In genomic region chr15:74857082-74857655, GRCh38 we compare ENCODE assay signal across 10 cellular contexts. TPM values are rescaled to one million over a fixed set of nuclear protein-coding genes. Genes with fewer than 3 reads are reported as not detected.
DNase-seq lines count a peak whose midpoint lies in the region; ATAC-seq, FAIRE-seq and TF ChIP-seq lines count a peak whose summit lies in the region.
"Had no signal": no experiment of that assay in that cellular context is flagged by ENCODE, and none has a peak within 500 bp of the region (broad histone marks: within the 10 kb centered on the region; RNA-seq: fewer than 3 reads in every experiment).

No MANE protein-coding gene starts in this region.

- H3K9me3 ChIP-seq in small intestine (ENCODE audit: control insufficient read depth, low read depth): no peaks in the 10 kb centered on the region
- H3K9me3 ChIP-seq: A549 had no signal

- no peak overlapping the region for H3K4me3 ChIP-seq in small intestine (ENCODE audit: low read depth in 1 of 2, low read length in 2 of 2)
- H3K4me3 ChIP-seq: A549 had no signal

- peaks cover 11% of the 10 kb centered on the region in 2 donors for H3K36me3 ChIP-seq in small intestine (ENCODE audit: control insufficient read depth in 2 of 2, insufficient read depth in 2 of 2, low read length in 2 of 2)

- ATAC-seq in HG02970 (IDR thresholded peaks at IDR 0.05; ENCODE audit: low FRiP score, unreplicated experiment) (peak; percentile 68), GM19328 (IDR thresholded peaks at IDR 0.05; ENCODE audit: unreplicated experiment) (no peak)

- H3K27me3 ChIP-seq in small intestine (ENCODE audit: control insufficient read depth in 2 of 2, insufficient read depth in 2 of 2, low read length in 2 of 2): no peaks in the 10 kb centered on the region

- peaks cover 27% of the 10 kb centered on the region for H3K4me1 Mint-ChIP-seq in activated CD4-positive, alpha-beta memory T cell treated with anti-CD3 and anti-CD28 coated beads for 36 hours (ENCODE audit: low read depth)

- H3K4me1 ChIP-seq in small intestine (ENCODE audit: control insufficient read depth in 2 of 2, insufficient read depth in 1 of 2, low read depth in 1 of 2, low read length in 1 of 2): peaks cover 13 to 14% of the 10 kb centered on the region in 2 donors

- FAIRE-seq in small intestine (lab: Jason Lieb, UNC): no peak
- FAIRE-seq: A549 had no signal

- intact Hi-C loops in activated CD4-positive, alpha-beta memory T cell treated with anti-CD3 and anti-CD28 coated beads for 36 hours (cut with micrococcal nuclease): no loop called here

- H3K27me3 Mint-ChIP-seq in activated CD4-positive, alpha-beta memory T cell treated with anti-CD3 and anti-CD28 coated beads for 36 hours: no peaks in the 10 kb centered on the region

- CTCF ChIA-PET in activated CD4-positive, alpha-beta memory T cell treated with anti-CD3 and anti-CD28 coated beads for 36 hours (lab: Charles Lee): interaction anchor here (1.1 to 3.0 kb wide), 3 partner anchors 12 to 93 kb away, joined by 3 to 24 read pairs (median 4); no protein-coding TSS in a partner anchor
- CTCF ChIA-PET in HEK293T (lab: Yijun Ruan, JAX): interaction anchor here (0.6 to 1.1 kb wide), 3 partner anchors 13 to 225 kb away, joined by 3 to 4 read pairs (median 3); no protein-coding TSS in a partner anchor

- peak; percentile 17 for DNase-seq in NCI-H2171 treated with DMSO at 0.1 percent for 48 hours (lab: John Stamatoyannopoulos, UW)
- DNase-seq in NCI-H2171 (lab: John Stamatoyannopoulos, UW): no peak
- no peak for DNase-seq in activated CD4-positive, alpha-beta memory T cell treated with anti-CD3 and anti-CD28 coated beads for 36 hours
- DNase-seq in small intestine: peak; percentile 78
- no peak for DNase-seq in substantia nigra (lab: John Stamatoyannopoulos, UW)
- DNase-seq in HEK293T (ENCODE audit: extremely low spot score): no peak

- POLR2A ChIA-PET in activated CD4-positive, alpha-beta memory T cell treated with anti-CD3 and anti-CD28 coated beads for 36 hours (lab: Charles Lee): interaction anchor here (1.0 kb wide), 1 partner anchor 45 kb away, joined by 3 read pairs; no protein-coding TSS in a partner anchor
- POLR2A ChIA-PET in HEK293T (lab: Yijun Ruan, JAX): no interaction called here

- no peaks in the 10 kb centered on the region for H3K9me3 Mint-ChIP-seq in activated CD4-positive, alpha-beta memory T cell treated with anti-CD3 and anti-CD28 coated beads for 36 hours

- 15 to 47% (median 21%) methylated on average over 5 of the region's 5 CpGs for WGBS in small intestine, 3 donors

- H3K27ac Mint-ChIP-seq in activated CD4-positive, alpha-beta memory T cell treated with anti-CD3 and anti-CD28 coated beads for 36 hours: peak overlapping the region; percentile 34

- peaks cover 4% of the 10 kb centered on the region for H3K36me3 Mint-ChIP-seq in activated CD4-positive, alpha-beta memory T cell treated with anti-CD3 and anti-CD28 coated beads for 36 hours

- H3K27ac ChIP-seq in small intestine (ENCODE audit: low read depth in 1 of 2, low read length in 1 of 2) (peak overlapping the region; percentile 5 to 71), substantia nigra (ENCODE audit: low read depth, low read length, poor library complexity, severe bottlenecking) (no peak overlapping the region)
- H3K27ac ChIP-seq: A549 had no signal

- H3K4me3 Mint-ChIP-seq in activated CD4-positive, alpha-beta memory T cell treated with anti-CD3 and anti-CD28 coated beads for 36 hours: no peak overlapping the region

TF ChIP-seq in HEK293T, 16 proteins besides CTCF, POLR2A, EP300 and RAD21:
- TF ChIP-seq PKNOX1 (IDR thresholded peaks at IDR 0.05) (no peak), FOXK2 (IDR thresholded peaks at IDR 0.05) (no peak), CTBP1 (IDR thresholded peaks at IDR 0.05; ENCODE audit: borderline replicate concordance) (no peak), NFRKB (IDR thresholded peaks at IDR 0.05) (no peak), L3MBTL2 (conservative IDR thresholded peaks at IDR 0.05) (no peak), FOXA1 (IDR thresholded peaks at IDR 0.05) (no peak), SP1 (IDR thresholded peaks at IDR 0.05) (no peak), ELF4 (IDR thresholded peaks at IDR 0.05) (no peak), TARDBP (IDR thresholded peaks at IDR 0.05) (no peak), ARNT (IDR thresholded peaks at IDR 0.05) (no peak), LEF1 (IDR thresholded peaks at IDR 0.05; ENCODE audit: borderline replicate concordance) (no peak), ZNF384 (IDR thresholded peaks at IDR 0.05) (no peak), BHLHE40 (IDR thresholded peaks at IDR 0.05; ENCODE audit: borderline replicate concordance) (no peak)

RNA-seq across cellular contexts. Expression of gene ULK3, which starts 14.2 kb away (rescaled TPM):
- 10 to 100 TPM; 51.4 to 57.6 TPM for total RNA-seq in activated CD4-positive, alpha-beta memory T cell treated with anti-CD3 and anti-CD28 coated beads for 36 hours
- 100 to 1,000 TPM in 1 of 3 donors, 10 to 100 TPM in 2; 38.2 to 111 (median 71.1) TPM for polyA plus RNA-seq in small intestine

RNA-seq across cellular contexts. Expression of gene SCAMP2, which starts 16.0 kb away (rescaled TPM):
- 10 to 100 TPM; 77.6 to 79.5 TPM for total RNA-seq in activated CD4-positive, alpha-beta memory T cell treated with anti-CD3 and anti-CD28 coated beads for 36 hours
- polyA plus RNA-seq in small intestine: 10 to 100 TPM; 52.3 to 92.3 (median 59.2) TPM

RNA-seq across cellular contexts. Expression of gene CPLX3, which starts 30.7 kb away (rescaled TPM):
- total RNA-seq in activated CD4-positive, alpha-beta memory T cell treated with anti-CD3 and anti-CD28 coated beads for 36 hours: not detected
- 1 to 10 TPM in 1 of 3 donors, not detected in 2; 1.1 TPM for polyA plus RNA-seq in small intestine
- total RNA-seq: M059J had no signal
- polyA plus RNA-seq: A549 had no signal

RNA-seq across cellular contexts. Expression of gene MPI, which starts 32.7 kb away (rescaled TPM):
- total RNA-seq in activated CD4-positive, alpha-beta memory T cell treated with anti-CD3 and anti-CD28 coated beads for 36 hours: 10 to 100 TPM; 56.4 to 60.0 TPM
- polyA plus RNA-seq in small intestine: 10 to 100 TPM; 41.1 to 88.3 (median 60.5) TPM

RNA-seq across cellular contexts. Expression of gene LMAN1L, which starts 44.5 kb away (rescaled TPM):
- total RNA-seq in activated CD4-positive, alpha-beta memory T cell treated with anti-CD3 and anti-CD28 coated beads for 36 hours: not detected
- polyA plus RNA-seq in small intestine: under 1 TPM in 1 of 3 donors, not detected in 2; 0.46 TPM
- total RNA-seq: M059J had no signal
- polyA plus RNA-seq: A549 had no signal

Comparison
In these comparisons a context has a peak if more than half of its experiments do, and no peak if none do; other contexts are left out.
1. DNase-seq: peak in NCI-H2171 treated with DMSO at 0.1 percent for 48 hours (single experiment) and small intestine (single experiment); none in NCI-H2171 (single experiment), activated CD4-positive, alpha-beta memory T cell treated with anti-CD3 and anti-CD28 coated beads for 36 hours (single experiment), substantia nigra (0 of 49) and HEK293T (single experiment).